In the genomic region with DNA sequence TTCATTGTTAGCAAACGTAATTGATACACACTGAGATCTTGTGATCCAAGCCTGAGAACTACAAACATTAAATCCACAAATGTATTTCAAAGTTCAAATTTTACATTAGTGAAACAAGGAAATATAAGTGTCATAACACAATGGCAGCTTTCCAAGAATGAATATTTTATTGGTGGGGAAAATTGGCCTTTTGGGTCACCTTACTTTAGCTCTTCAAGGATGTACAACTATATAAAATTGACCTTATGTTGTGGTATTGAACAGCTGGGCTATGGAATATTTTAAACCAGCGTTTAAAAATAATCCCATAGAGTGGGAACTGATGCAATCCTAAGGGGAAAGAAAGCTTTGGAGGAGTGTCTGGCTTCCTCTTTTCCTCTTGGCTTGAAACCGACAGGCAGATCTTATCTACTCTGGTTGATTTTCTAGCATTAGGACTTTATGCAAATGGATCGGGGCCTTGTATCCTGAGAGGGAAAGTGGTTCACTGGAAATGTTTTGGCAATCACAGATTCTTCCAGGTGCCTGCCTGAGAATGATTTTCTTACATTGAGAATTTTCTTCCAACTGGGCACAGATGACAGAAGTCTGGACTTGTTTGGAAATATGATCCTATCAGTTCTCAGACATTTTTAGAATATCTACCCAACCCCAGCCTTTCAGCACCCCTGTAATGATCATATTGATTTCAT, we compare ENCODE assay signal across 10 cellular contexts.
DNase-seq lines count a peak whose midpoint lies in the region; ATAC-seq and TF ChIP-seq lines count a peak whose summit lies in the region.
"Had no signal": no experiment of that assay in that cellular context is flagged by ENCODE, and none has a peak within 500 bp of the region (broad histone marks: within the 10 kb centered on the region; RNA-seq: fewer than 3 reads in every experiment).

No MANE protein-coding gene starts in this region.

- DNase-seq in SK-N-SH (no peak), Right ventricle myocardium superior (no peak), glomerular visceral epithelial cell (ENCODE audit: extremely low spot score) (no peak), hippocampal formation (lab: John Stamatoyannopoulos, UW) (no peak), NCI-H128 (lab: John Stamatoyannopoulos, UW; ENCODE audit: unreplicated experiment) (no peak)
- DNase-seq in activated T-cell treated with anti-CD3 and anti-CD28 coated beads, Interleukin-2, amount 50 U/mL, for 1 hour: no peak
- DNase-seq: activated effector memory CD4-positive, alpha-beta T cell treated with anti-CD3 and anti-CD28 coated beads, Interleukin-2, amount 50 U/mL, for 16 hours; hypothalamus had no signal

- CTCF ChIA-PET in HEK293 (lab: Yijun Ruan, JAX): interaction anchor here (0.6 to 1.4 kb wide), 3 partner anchors 33 to 711 kb away, joined by 3 to 6 read pairs (median 5); no protein-coding TSS in a partner anchor
- CTCF ChIA-PET in SK-N-SH (lab: Yijun Ruan, JAX): no interaction called here

- H3K27me3 ChIP-seq in SK-N-SH (ENCODE audit: insufficient read depth) (no peaks in the 10 kb centered on the region), skeletal muscle satellite cell (ENCODE audit: control insufficient read depth, insufficient read depth, low read length) (no peaks in the 10 kb centered on the region)

- H3K9me3 ChIP-seq in HEK293 (ENCODE audit: control insufficient read depth, insufficient read depth, low read depth, low read length) (no peaks in the 10 kb centered on the region), SK-N-SH (no peaks in the 10 kb centered on the region), skeletal muscle satellite cell (replicated peaks; ENCODE audit: low read length) (no peaks in the 10 kb centered on the region)

- ATAC-seq in Right ventricle myocardium superior (ENCODE audit: poor library complexity): peak; percentile 48

- no peak overlapping the region for H2AFZ ChIP-seq in SK-N-SH (ENCODE audit: low read depth)

- TF ChIP-seq EP300 in SK-N-SH (IDR thresholded peaks at IDR 0.05; ENCODE audit: borderline replicate concordance in 1 of 2, low read depth in 1 of 2, low read length in 1 of 2): no peak

- H3K9me2 ChIP-seq in SK-N-SH: no peaks in the 10 kb centered on the region

- WGBS in SK-N-SH (ENCODE audit: low lambda C conversion rate): 18% methylated on average over 4 of the region's 4 CpGs

- H3K4me2 ChIP-seq in SK-N-SH: peak overlapping the region; percentile 6; the same call in 1 of the 2 replicates
- peak overlapping the region; percentile 35 for H3K4me2 ChIP-seq in skeletal muscle satellite cell (ENCODE audit: low read length)

- peaks cover 18% of the 10 kb centered on the region for H3F3A ChIP-seq in SK-N-SH (replicated peaks; ENCODE audit: insufficient read depth)

- intact Hi-C loops in Right ventricle myocardium superior (cut with DNase I): loop anchor here (10.0 kb wide), 1 partner anchor 615 kb away; no protein-coding TSS in a partner anchor

- H3K27ac ChIP-seq in HEK293 (ENCODE audit: extremely low read depth, low read depth, low read length) (peak overlapping the region; percentile 60), SK-N-SH (ENCODE audit: low read depth in 2 of 2, low read length in 1 of 2) (peak overlapping the region; percentile 50 to 86; a peak in 3 of 4 replicates)

- no peaks in the 10 kb centered on the region for H4K20me1 ChIP-seq in SK-N-SH (ENCODE audit: insufficient read depth)

- POLR2A ChIA-PET in HEK293 (lab: Yijun Ruan, JAX): no interaction called here
- POLR2A ChIA-PET in SK-N-SH (lab: Yijun Ruan, JAX): no interaction called here

- H3K4me1 ChIP-seq in HEK293 (ENCODE audit: control insufficient read depth, insufficient read depth, low read length) (peaks cover 39% of the 10 kb centered on the region), SK-N-SH (ENCODE audit: control insufficient read depth in 1 of 2, insufficient read depth in 2 of 2, low read depth in 1 of 2, low read length in 1 of 2) (peaks cover 4 to 36% of the 10 kb centered on the region in 2 experiments; a peak in 2 of 4 replicates), skeletal muscle satellite cell (ENCODE audit: control insufficient read depth, insufficient read depth, low read length) (peaks cover 34% of the 10 kb centered on the region)

- no peak overlapping the region for H3K4me3 ChIP-seq in HEK293 (ENCODE audit: low read depth, low read length)
- no peak overlapping the region; a peak in 1 of 4 replicates for H3K4me3 ChIP-seq in SK-N-SH (ENCODE audit: low read depth in 2 of 2, low read length in 1 of 2)
- H3K4me3 ChIP-seq in skeletal muscle satellite cell (ENCODE audit: low read length): no peak overlapping the region

- no peak for TF ChIP-seq RAD21 in SK-N-SH (IDR thresholded peaks at IDR 0.05; ENCODE audit: low read length)

- H3K79me2 ChIP-seq in SK-N-SH (ENCODE audit: insufficient read depth): no peaks in the 10 kb centered on the region

- TF ChIP-seq CTCF in HEK293 (tag by site-specific recombination; IDR thresholded peaks at IDR 0.05): no peak
- no peak for TF ChIP-seq CTCF in SK-N-SH (IDR thresholded peaks at IDR 0.05)

- H3K9ac ChIP-seq in SK-N-SH: peak overlapping the region; percentile 28; the same call in 1 of the 2 replicates
- H3K9ac ChIP-seq in skeletal muscle satellite cell (ENCODE audit: low read depth, low read length): peak overlapping the region; percentile 51

- H3K36me3 ChIP-seq in HEK293 (ENCODE audit: control insufficient read depth in 2 of 2, insufficient read depth in 1 of 2, low read length in 2 of 2) (no peaks in the 10 kb centered on the region), SK-N-SH (replicated peaks in 1 of 2; ENCODE audit: control insufficient read depth in 1 of 2, insufficient read depth in 2 of 2, low read length in 1 of 2) (no peaks in the 10 kb centered on the region), skeletal muscle satellite cell (ENCODE audit: insufficient read depth, low read length) (no peaks in the 10 kb centered on the region)

TF ChIP-seq in HEK293, 187 proteins besides CTCF, POLR2A, EP300 and RAD21 (continues in another document):
- TF ChIP-seq ZNF335 (tag by site-specific recombination; conservative IDR thresholded peaks at IDR 0.05): peak; percentile 43; the same call in 1 of the 2 replicates
- TF ChIP-seq, protein P1, sequence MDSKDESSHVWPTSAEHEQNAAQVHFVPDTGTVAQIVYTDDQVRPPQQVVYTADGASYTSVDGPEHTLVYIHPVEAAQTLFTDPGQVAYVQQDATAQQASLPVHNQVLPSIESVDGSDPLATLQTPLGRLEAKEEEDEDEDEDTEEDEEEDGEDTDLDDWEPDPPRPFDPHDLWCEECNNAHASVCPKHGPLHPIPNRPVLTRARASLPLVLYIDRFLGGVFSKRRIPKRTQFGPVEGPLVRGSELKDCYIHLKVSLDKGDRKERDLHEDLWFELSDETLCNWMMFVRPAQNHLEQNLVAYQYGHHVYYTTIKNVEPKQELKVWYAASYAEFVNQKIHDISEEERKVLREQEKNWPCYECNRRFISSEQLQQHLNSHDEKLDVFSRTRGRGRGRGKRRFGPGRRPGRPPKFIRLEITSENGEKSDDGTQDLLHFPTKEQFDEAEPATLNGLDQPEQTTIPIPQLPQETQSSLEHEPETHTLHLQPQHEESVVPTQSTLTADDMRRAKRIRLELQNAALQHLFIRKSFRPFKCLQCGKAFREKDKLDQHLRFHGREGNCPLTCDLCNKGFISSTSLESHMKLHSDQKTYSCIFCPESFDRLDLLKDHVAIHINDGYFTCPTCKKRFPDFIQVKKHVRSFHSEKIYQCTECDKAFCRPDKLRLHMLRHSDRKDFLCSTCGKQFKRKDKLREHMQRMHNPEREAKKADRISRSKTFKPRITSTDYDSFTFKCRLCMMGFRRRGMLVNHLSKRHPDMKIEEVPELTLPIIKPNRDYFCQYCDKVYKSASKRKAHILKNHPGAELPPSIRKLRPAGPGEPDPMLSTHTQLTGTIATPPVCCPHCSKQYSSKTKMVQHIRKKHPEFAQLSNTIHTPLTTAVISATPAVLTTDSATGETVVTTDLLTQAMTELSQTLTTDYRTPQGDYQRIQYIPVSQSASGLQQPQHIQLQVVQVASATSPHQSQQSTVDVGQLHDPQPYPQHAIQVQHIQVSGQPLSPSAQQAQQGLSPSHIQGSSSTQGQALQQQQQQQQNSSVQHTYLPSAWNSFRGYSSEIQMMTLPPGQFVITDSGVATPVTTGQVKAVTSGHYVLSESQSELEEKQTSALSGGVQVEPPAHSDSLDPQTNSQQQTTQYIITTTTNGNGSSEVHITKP (tag by site-specific recombination; IDR thresholded peaks at IDR 0.05): peak; percentile 21

TF ChIP-seq in SK-N-SH, 30 proteins besides CTCF, POLR2A, EP300 and RAD21:
- TF ChIP-seq, protein P2, sequence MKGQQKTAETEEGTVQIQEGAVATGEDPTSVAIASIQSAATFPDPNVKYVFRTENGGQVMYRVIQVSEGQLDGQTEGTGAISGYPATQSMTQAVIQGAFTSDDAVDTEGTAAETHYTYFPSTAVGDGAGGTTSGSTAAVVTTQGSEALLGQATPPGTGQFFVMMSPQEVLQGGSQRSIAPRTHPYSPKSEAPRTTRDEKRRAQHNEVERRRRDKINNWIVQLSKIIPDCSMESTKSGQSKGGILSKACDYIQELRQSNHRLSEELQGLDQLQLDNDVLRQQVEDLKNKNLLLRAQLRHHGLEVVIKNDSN (IDR thresholded peaks at IDR 0.05; ENCODE audit: borderline replicate concordance, low read depth): no peak
